In genomic region chr15:40976819-40977218, GRCh38 we compare ENCODE assay signal across 12 cellular contexts. TPM values are rescaled to one million over a fixed set of nuclear protein-coding genes. Genes with fewer than 3 reads are reported as not detected.
"Had no signal": no experiment of that assay in that cellular context is flagged by ENCODE, and none has a peak within 500 bp of the region (broad histone marks: within the 10 kb centered on the region; RNA-seq: fewer than 3 reads in every experiment).

No MANE protein-coding gene starts in this region.

- H3K4me3 Mint-ChIP-seq: activated naive CD4-positive, alpha-beta T cell treated with anti-CD3 and anti-CD28 coated beads, Interleukin-2, amount 10 ng/mL, durations not matched to agents 7 days and 5 days; activated T-helper 1 cell treated with anti-CD3 and anti-CD28 coated beads, Interleukin-12 subunit alpha, Interleukin-12 subunit beta, Interleukin-2, Interleukin-4 antibody, amounts not matched to agents 30 ng/mL and 10 ng/mL and 1 ng/mL, durations not matched to agents 14 hours and 24 hours and 36 hours; natural killer cell treated with Interleukin-12 subunit alpha and Interleukin-12 subunit beta and Interleukin-15 and Interleukin-18, amount 100 ng/mL, for 72 hours had no signal

- H3K4me1 ChIP-seq: foreskin keratinocyte, thyroid gland had no signal

- H3K27ac ChIP-seq: foreskin keratinocyte, heart left ventricle, thyroid gland, vagina had no signal

- H3K27me3 Mint-ChIP-seq: activated naive CD4-positive, alpha-beta T cell treated with anti-CD3 and anti-CD28 coated beads, Interleukin-2, amount 10 ng/mL, durations not matched to agents 7 days and 5 days; natural killer cell treated with Interleukin-12 subunit alpha and Interleukin-12 subunit beta and Interleukin-15 and Interleukin-18, amount 100 ng/mL, for 72 hours had no signal

- H3K9me3 ChIP-seq: heart left ventricle, thyroid gland, vagina had no signal

- DNase-seq: activated CD4-positive, alpha-beta T cell treated with anti-CD3 and anti-CD28 coated beads, Interleukin-2, amount 50 U/mL, for 4 hours; activated CD4-positive, CD25-positive, alpha-beta regulatory T cell treated with anti-CD3 and anti-CD28 coated beads, Interleukin-2, amount 50 U/mL, for 72 hours; activated naive CD4-positive, alpha-beta T cell treated with anti-CD3 and anti-CD28 coated beads, Interleukin-2, amount 10 ng/mL, durations not matched to agents 7 days and 5 days; foreskin keratinocyte; heart left ventricle; nucleus accumbens; stimulated activated CD4-positive, alpha-beta T cell treated with anti-CD3 and anti-CD28 coated beads, Interleukin-2, amount 100 ng/mL, for 48 hours; stimulated activated naive CD8-positive, alpha-beta T cell treated with anti-CD3 and anti-CD28 coated beads, Interleukin-15, Interleukin-2, amounts not matched to agents 100 U/mL and 50 U/mL, for 24 hours; thyroid gland had no signal

- ATAC-seq: foreskin keratinocyte; heart left ventricle; natural killer cell treated with Interleukin-12 subunit alpha and Interleukin-12 subunit beta and Interleukin-15 and Interleukin-18, amount 100 ng/mL, for 72 hours; stimulated activated naive CD8-positive, alpha-beta T cell treated with anti-CD3 and anti-CD28 coated beads, Interleukin-15, Interleukin-2, amounts not matched to agents 100 U/mL and 50 U/mL, for 24 hours had no signal

- H3K4me3 ChIP-seq: heart left ventricle, thyroid gland, vagina had no signal

- H3K27ac Mint-ChIP-seq: activated T-helper 1 cell treated with anti-CD3 and anti-CD28 coated beads, Interleukin-12 subunit alpha, Interleukin-12 subunit beta, Interleukin-2, Interleukin-4 antibody, amounts not matched to agents 30 ng/mL and 10 ng/mL and 1 ng/mL, durations not matched to agents 14 hours and 24 hours and 36 hours; natural killer cell treated with Interleukin-12 subunit alpha and Interleukin-12 subunit beta and Interleukin-15 and Interleukin-18, amount 100 ng/mL, for 72 hours had no signal

- H3K9me3 Mint-ChIP-seq: activated naive CD4-positive, alpha-beta T cell treated with anti-CD3 and anti-CD28 coated beads, Interleukin-2, amount 10 ng/mL, durations not matched to agents 7 days and 5 days; activated T-helper 1 cell treated with anti-CD3 and anti-CD28 coated beads, Interleukin-12 subunit alpha, Interleukin-12 subunit beta, Interleukin-2, Interleukin-4 antibody, amounts not matched to agents 30 ng/mL and 10 ng/mL and 1 ng/mL, durations not matched to agents 14 hours and 24 hours and 36 hours; natural killer cell treated with Interleukin-12 subunit alpha and Interleukin-12 subunit beta and Interleukin-15 and Interleukin-18, amount 100 ng/mL, for 72 hours had no signal

- H3K27me3 ChIP-seq: foreskin keratinocyte, heart left ventricle, thyroid gland, vagina had no signal

RNA-seq across cellular contexts. Expression of gene DLL4, which starts 47.7 kb away (rescaled TPM):
- total RNA-seq: foreskin keratinocyte had no signal
- polyA plus RNA-seq: foreskin keratinocyte had no signal
